ENCODE assay signal across 16 cellular contexts in genomic region chr10:26508016-26508415, GRCh38.
"Had no signal": no experiment of that assay in that cellular context is flagged by ENCODE, and none has a peak within 500 bp of the region (broad histone marks: within the 10 kb centered on the region; RNA-seq: fewer than 3 reads in every experiment).

No MANE protein-coding gene starts in this region.

- H3K9me3 Mint-ChIP-seq: stimulated activated effector memory CD8-positive, alpha-beta T cell treated with anti-CD3 and anti-CD28 coated beads, Interleukin-12 subunit alpha, Interleukin-12 subunit beta, amount 100 ng/mL, for 72 hours had no signal

- DNase-seq: activated CD4-positive, alpha-beta T cell treated with anti-CD3 and anti-CD28 coated beads, Interleukin-2, amount 10 ng/mL, durations not matched to agents 7 days and 5 days; activated gamma-delta T cell treated with Interleukin-2 at 50 U/mL for 16 hours; cerebellar nuclear complex; cortex of kidney; effector CD4-positive, alpha-beta T cell; heart right ventricle; kidney glomerular epithelial cell; left ventricle myocardium inferior; mammary epithelial cell; ovary; psoas muscle; right cardiac atrium; stimulated activated CD4-positive, alpha-beta T cell treated with anti-CD3 and anti-CD28 coated beads, Interleukin-15, amount 100 ng/mL, for 24 hours; stimulated activated CD4-positive, alpha-beta T cell treated with anti-CD3 and anti-CD28 coated beads, Interleukin-2, amount 100 ng/mL, for 48 hours had no signal

- ATAC-seq: activated CD4-positive, CD25-positive, alpha-beta regulatory T cell treated with anti-CD3 and anti-CD28 coated beads, Interleukin-2, amount 50 U/mL, for 24 hours; heart right ventricle; psoas muscle; right cardiac atrium; stimulated activated effector memory CD8-positive, alpha-beta T cell treated with anti-CD3 and anti-CD28 coated beads, Interleukin-12 subunit alpha, Interleukin-12 subunit beta, amount 100 ng/mL, for 72 hours had no signal

- H3K4me3 Mint-ChIP-seq: activated CD4-positive, alpha-beta T cell treated with anti-CD3 and anti-CD28 coated beads, Interleukin-2, amount 10 ng/mL, durations not matched to agents 7 days and 5 days; stimulated activated effector memory CD8-positive, alpha-beta T cell treated with anti-CD3 and anti-CD28 coated beads, Interleukin-12 subunit alpha, Interleukin-12 subunit beta, amount 100 ng/mL, for 72 hours had no signal

- H3K27me3 Mint-ChIP-seq: activated CD4-positive, alpha-beta T cell treated with anti-CD3 and anti-CD28 coated beads, Interleukin-2, amount 10 ng/mL, durations not matched to agents 7 days and 5 days had no signal

- H3K27ac Mint-ChIP-seq: activated CD4-positive, alpha-beta T cell treated with anti-CD3 and anti-CD28 coated beads, Interleukin-2, amount 10 ng/mL, durations not matched to agents 7 days and 5 days had no signal
